Comparison of ENCODE assay signal across 8 cellular contexts in the genomic region with DNA sequence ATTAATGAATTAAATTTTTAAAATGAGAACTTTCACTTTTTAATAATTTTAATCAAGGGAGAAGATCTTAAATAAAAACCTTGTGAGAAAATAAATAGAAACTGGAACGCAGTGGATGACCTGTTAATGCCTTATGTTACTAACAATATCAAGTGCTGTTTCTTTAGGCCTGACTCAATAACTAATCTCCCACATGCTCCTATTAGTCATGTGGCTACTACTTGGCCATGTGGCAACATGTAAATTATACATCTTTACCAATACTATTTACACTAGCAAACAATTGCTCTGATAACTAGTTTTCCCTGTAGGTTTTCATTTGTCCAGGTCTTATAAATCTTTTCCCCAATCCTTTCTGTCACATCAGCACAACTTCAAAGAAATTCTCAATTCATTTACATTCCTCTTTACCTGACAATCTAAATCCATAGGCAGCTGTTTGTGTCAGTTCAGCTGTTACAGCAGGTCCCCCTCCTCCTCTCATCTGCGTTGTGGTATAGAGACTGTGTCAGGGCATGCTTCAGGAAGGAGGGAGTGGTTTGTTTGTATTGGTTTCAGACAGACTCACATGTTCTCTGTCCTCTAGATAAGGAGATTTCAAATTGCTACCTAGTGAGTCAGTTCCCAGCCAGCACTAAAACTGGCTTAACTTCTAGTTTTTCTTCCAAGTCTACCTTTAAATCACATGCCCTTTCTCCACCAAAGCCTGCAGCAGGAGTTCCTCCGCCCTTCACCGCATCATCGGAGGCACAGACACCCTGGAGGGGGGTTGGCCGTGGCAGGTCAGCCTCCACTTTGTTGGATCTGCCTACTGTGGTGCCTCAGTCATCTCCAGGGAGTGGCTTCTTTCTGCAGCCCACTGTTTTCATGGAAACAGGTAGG. TPM values are rescaled to one million over a fixed set of nuclear protein-coding genes. Genes with fewer than 3 reads are reported as not detected.
DNase-seq lines count a peak whose midpoint lies in the region; ATAC-seq and TF ChIP-seq lines count a peak whose summit lies in the region.

No MANE protein-coding gene starts in this region.

- H3K9me2 ChIP-seq in OCI-LY7 (ENCODE audit: insufficient read depth, low read length) = no peaks in the 10 kb centered on the region

- H3K4me3 ChIP-seq in fibroblast of the aortic adventitia (ENCODE audit: low read depth, low read length) = peak overlapping the region; percentile 39
- H3K4me3 ChIP-seq in OCI-LY7 (ENCODE audit: low read depth, low read length, poor library complexity, severe bottlenecking) = no peak overlapping the region

- CTCF ChIA-PET in WTC11 (lab: Charles Lee) = no interaction called here
- CTCF ChIA-PET in OCI-LY7 (lab: Charles Lee; ENCODE audit: unreplicated experiment) = no interaction called here

- peaks cover 11% of the 10 kb centered on the region for H3K4me1 ChIP-seq in OCI-LY7 (ENCODE audit: insufficient read depth, low read length, poor library complexity, severe bottlenecking)

- H3K27ac ChIP-seq in OCI-LY7 (ENCODE audit: low read depth, low read length, poor library complexity, severe bottlenecking) = no peak overlapping the region

- H4K20me1 ChIP-seq in OCI-LY7 (ENCODE audit: insufficient read depth, low read length) = no peaks in the 10 kb centered on the region

- H3K9me3 ChIP-seq in OCI-LY7 (ENCODE audit: low read length) = no peaks in the 10 kb centered on the region

- TF ChIP-seq CTCF in WTC11 (IDR thresholded peaks at IDR 0.05) (no peak), fibroblast of the aortic adventitia (IDR thresholded peaks at IDR 0.05; ENCODE audit: insufficient read depth, low read length) (no peak), OCI-LY7 (conservative IDR thresholded peaks at IDR 0.05; ENCODE audit: low read length) (no peak)

- H3K4me2 ChIP-seq in OCI-LY7 (ENCODE audit: low read length) = no peak overlapping the region

- H3K79me2 ChIP-seq in OCI-LY7 (ENCODE audit: insufficient read depth, low read depth, low read length) = no peaks in the 10 kb centered on the region

- BruUV-seq in OCI-LY7 (replicated peaks; lab: Mats Ljungman, UMichigan) = no TSS peak

- H3K4me1 Mint-ChIP-seq in WTC11 = peaks cover 10% of the 10 kb centered on the region

- H3K36me3 ChIP-seq in OCI-LY7 (ENCODE audit: insufficient read depth, low read length) = no peaks in the 10 kb centered on the region

- H3K27me3 Mint-ChIP-seq in WTC11 (ENCODE audit: low read depth) = no peaks in the 10 kb centered on the region; the same call in 1 of the 2 replicates

- DNase-seq in DMS79 treated with DMSO at 0.1 percent for 48 hours (lab: John Stamatoyannopoulos, UW) = peak; percentile 51
- peak; percentile 96 for DNase-seq in M059J (ENCODE audit: low read depth)
- no peak for DNase-seq in WTC11 (ENCODE audit: low spot score)
- DNase-seq in fibroblast of the aortic adventitia (ENCODE audit: low read depth) = peak; percentile 95
- peak; percentile 6 for DNase-seq in stimulated activated naive CD4-positive, alpha-beta T cell treated with Interleukin-2 at 50 U/mL for 16 hours (lab: John Stamatoyannopoulos, UW)
- DNase-seq in posterior vena cava (ENCODE audit: low spot score) = no peak
- DNase-seq in OCI-LY7 (ENCODE audit: low spot score) = no peak

- no peak overlapping the region for H3K27ac Mint-ChIP-seq in WTC11

- H2AFZ ChIP-seq in OCI-LY7 (ENCODE audit: low read length) = no peak overlapping the region

- H3K9me3 Mint-ChIP-seq in WTC11 = peaks cover 4% of the 10 kb centered on the region

- intact Hi-C loops in posterior vena cava (cut with DNase I) = no loop called here
- intact Hi-C loops in OCI-LY7 (cut with micrococcal nuclease; ENCODE audit: unreplicated experiment) = no loop called here

- POLR2A ChIA-PET in WTC11 (lab: Charles Lee) = no interaction called here
- POLR2A ChIA-PET in OCI-LY7 (lab: Charles Lee) = no interaction called here

- H3K36me3 Mint-ChIP-seq in WTC11 = no peaks in the 10 kb centered on the region

- H3K4me3 Mint-ChIP-seq in WTC11 = no peak overlapping the region

- ATAC-seq in GM21723 (IDR thresholded peaks at IDR 0.05; ENCODE audit: unreplicated experiment) = peak; percentile 93
- peak; percentile 81 for ATAC-seq in WTC11

TF ChIP-seq in WTC11, 78 proteins besides CTCF, POLR2A, EP300 and RAD21:
- no peak for TF ChIP-seq ELF4 (CRISPR knock-in tag; IDR thresholded peaks at IDR 0.05; ENCODE audit: low read depth)
- no peak for TF ChIP-seq SOX15 (CRISPR knock-in tag; IDR thresholded peaks at IDR 0.05)
- TF ChIP-seq, protein P1, sequence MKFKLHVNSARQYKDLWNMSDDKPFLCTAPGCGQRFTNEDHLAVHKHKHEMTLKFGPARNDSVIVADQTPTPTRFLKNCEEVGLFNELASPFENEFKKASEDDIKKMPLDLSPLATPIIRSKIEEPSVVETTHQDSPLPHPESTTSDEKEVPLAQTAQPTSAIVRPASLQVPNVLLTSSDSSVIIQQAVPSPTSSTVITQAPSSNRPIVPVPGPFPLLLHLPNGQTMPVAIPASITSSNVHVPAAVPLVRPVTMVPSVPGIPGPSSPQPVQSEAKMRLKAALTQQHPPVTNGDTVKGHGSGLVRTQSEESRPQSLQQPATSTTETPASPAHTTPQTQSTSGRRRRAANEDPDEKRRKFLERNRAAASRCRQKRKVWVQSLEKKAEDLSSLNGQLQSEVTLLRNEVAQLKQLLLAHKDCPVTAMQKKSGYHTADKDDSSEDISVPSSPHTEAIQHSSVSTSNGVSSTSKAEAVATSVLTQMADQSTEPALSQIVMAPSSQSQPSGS (CRISPR knock-in tag; IDR thresholded peaks at IDR 0.05; ENCODE audit: borderline replicate concordance, low read depth) = no peak
- TF ChIP-seq NR2C2 (CRISPR knock-in tag; IDR thresholded peaks at IDR 0.05) = no peak
- TF ChIP-seq ERG (CRISPR knock-in tag; IDR thresholded peaks at IDR 0.05) = no peak
- TF ChIP-seq ZNF423 (CRISPR knock-in tag; IDR thresholded peaks at IDR 0.05) = no peak

RNA-seq across cellular contexts. Expression of gene C3orf52, which starts 11.3 kb away (rescaled TPM):
- 10.9 and 12.6 TPM in 2 replicates for total RNA-seq in M059J (2014; rRNA removed; shearing (Covaris generic))
- total RNA-seq in WTC11 (2021) (10.2 to 14.3 TPM (median 10.3 TPM) in 3 replicates), fibroblast of the aortic adventitia (ENCODE audit: low replicate concordance) (4.4 and 10.7 TPM in 2 replicates), posterior vena cava (1 to 10 TPM; 2.1 to 9.9 TPM), OCI-LY7 (2022) (11.2 and 17.9 TPM in 2 replicates)
- total RNA-seq in OCI-LY7 (2014; rRNA removed; shearing (Covaris generic)) = 19.0 and 20.1 TPM in 2 replicates

RNA-seq across cellular contexts. Expression of gene TMPRSS7, which starts 40.3 kb away (rescaled TPM):
- not detected in 2 replicates for total RNA-seq in M059J (2014; rRNA removed; shearing (Covaris generic))
- total RNA-seq in WTC11 (2021) (not detected in 3 replicates), fibroblast of the aortic adventitia (ENCODE audit: low replicate concordance) (not detected in 2 replicates), posterior vena cava (not detected), OCI-LY7 (2022) (not detected in 2 replicates)
- total RNA-seq in OCI-LY7 (2014; rRNA removed; shearing (Covaris generic)) = not detected in 2 replicates

RNA-seq across cellular contexts. Expression of gene GCSAM, which starts 58.2 kb away (rescaled TPM):
- not detected in 2 replicates for total RNA-seq in M059J (2014; rRNA removed; shearing (Covaris generic))
- total RNA-seq in WTC11 (2021) = 0.07 to 0.17 TPM in 2 of 3 replicates, not detected in the other
- total RNA-seq in fibroblast of the aortic adventitia (ENCODE audit: low replicate concordance) = not detected in 2 replicates
- total RNA-seq in posterior vena cava = under 1 TPM; 0.29 to 0.37 TPM
- total RNA-seq in OCI-LY7 (2014; rRNA removed; shearing (Covaris generic)) = 160 and 193 TPM in 2 replicates
- total RNA-seq in OCI-LY7 (2022) = 195 and 247 TPM in 2 replicates

Comparison
In these comparisons a context has a peak if more than half of its experiments do, and no peak if none do; other contexts are left out.
1. DNase-seq: peak in DMS79 treated with DMSO at 0.1 percent for 48 hours (single experiment), M059J (single experiment), fibroblast of the aortic adventitia (single experiment) and stimulated activated naive CD4-positive, alpha-beta T cell treated with Interleukin-2 at 50 U/mL for 16 hours (single experiment); none in WTC11 (single experiment), posterior vena cava (single experiment) and OCI-LY7 (single experiment).
2. RNA of gene GCSAM, which starts 58.2 kb away (total RNA-seq): 160 to 247 TPM in OCI-LY7; 0.29 to 0.37 TPM in posterior vena cava, 0.07 to 0.17 TPM in WTC11, not detected in M059J and not detected in fibroblast of the aortic adventitia; every median in the first group is over 100 times any median in the second.